ENCODE assay signal across 19 cellular contexts in the genomic region with DNA sequence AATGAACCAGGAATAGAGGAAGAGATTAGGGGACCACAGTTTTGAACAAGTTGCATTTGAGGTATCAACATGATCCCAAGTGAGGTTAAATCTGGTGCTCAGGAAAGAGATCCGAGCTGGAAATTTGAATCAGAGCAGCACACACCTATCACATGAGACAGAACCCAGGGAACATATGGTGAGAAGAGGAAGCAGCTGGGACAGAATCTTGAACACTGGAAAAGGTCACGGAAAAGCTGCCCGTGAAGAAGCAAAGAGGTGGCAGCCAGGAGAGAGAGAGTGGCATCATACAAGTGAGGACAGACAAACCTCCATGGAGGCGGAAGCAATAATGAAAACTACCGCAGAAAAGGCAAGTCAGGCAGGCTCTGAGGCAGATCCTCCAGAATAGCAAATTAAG.
"Had no signal": no experiment of that assay in that cellular context is flagged by ENCODE, and none has a peak within 500 bp of the region (broad histone marks: within the 10 kb centered on the region; RNA-seq: fewer than 3 reads in every experiment).

No MANE protein-coding gene starts in this region.

- H3K36me3 ChIP-seq: adrenal gland, ascending aorta, colonic mucosa, esophagus muscularis mucosa, lower lobe of right lung, sigmoid colon, transverse colon had no signal

- H3K4me3 Mint-ChIP-seq: activated naive CD8-positive, alpha-beta T cell; naive thymus-derived CD4-positive, alpha-beta T cell; neural crest cell; stimulated activated naive B cell treated with anti-CD40 and anti-IgM and Interleukin-4, amounts not matched to agents 10 μg/mL and 1 μg/mL and 100 μg/mL, for 72 hours had no signal

- H3K4me3 ChIP-seq: adrenal gland, ascending aorta, colonic mucosa, esophagus muscularis mucosa, lower lobe of right lung, sigmoid colon, transverse colon had no signal

- H3K9me3 Mint-ChIP-seq: naive thymus-derived CD4-positive, alpha-beta T cell; stimulated activated naive B cell treated with anti-CD40 and anti-IgM and Interleukin-4, amounts not matched to agents 10 μg/mL and 1 μg/mL and 100 μg/mL, for 72 hours had no signal

- H3K27me3 Mint-ChIP-seq: activated naive CD8-positive, alpha-beta T cell; naive thymus-derived CD4-positive, alpha-beta T cell; stimulated activated naive B cell treated with anti-CD40 and anti-IgM and Interleukin-4, amounts not matched to agents 10 μg/mL and 1 μg/mL and 100 μg/mL, for 72 hours had no signal

- H3K27ac Mint-ChIP-seq: activated naive CD8-positive, alpha-beta T cell; naive thymus-derived CD4-positive, alpha-beta T cell; stimulated activated naive B cell treated with anti-CD40 and anti-IgM and Interleukin-4, amounts not matched to agents 10 μg/mL and 1 μg/mL and 100 μg/mL, for 72 hours had no signal

- ATAC-seq: lower lobe of right lung; naive thymus-derived CD4-positive, alpha-beta T cell; stimulated activated naive B cell treated with anti-CD40 and anti-IgM and Interleukin-4, amounts not matched to agents 10 μg/mL and 1 μg/mL and 100 μg/mL, for 72 hours had no signal

- H3K27me3 ChIP-seq: adrenal gland, ascending aorta, colonic mucosa, esophagus muscularis mucosa, sigmoid colon, transverse colon had no signal

- H3K9me3 ChIP-seq: adrenal gland, ascending aorta, colonic mucosa, esophagus muscularis mucosa, lower lobe of right lung, sigmoid colon, transverse colon had no signal

- H3K4me1 Mint-ChIP-seq: neural crest cell had no signal

- H3K4me1 ChIP-seq: colonic mucosa, lower lobe of right lung had no signal

- H3K27ac ChIP-seq: adrenal gland, ascending aorta, colonic mucosa, lower lobe of right lung, sigmoid colon, transverse colon, VCaP had no signal

- DNase-seq: activated CD4-positive, alpha-beta T cell treated with anti-CD3 and anti-CD28 coated beads for 1 hour; activated T-cell treated with anti-CD3 and anti-CD28 coated beads, Interleukin-2, amount 50 U/mL, for 1 hour; adrenal gland; central memory CD4-positive, alpha-beta T cell; colonic mucosa; head of caudate nucleus; lower lobe of right lung; naive thymus-derived CD4-positive, alpha-beta T cell; posterior cingulate gyrus; sigmoid colon; stimulated activated CD4-positive, alpha-beta T cell treated with anti-CD3 and anti-CD28 coated beads, Interleukin-2, amount 100 ng/mL, for 48 hours; stimulated activated CD8-positive, alpha-beta memory T cell treated with anti-CD3 and anti-CD28 coated beads, Interleukin-4, amount 100 ng/mL, for 48 hours; stimulated activated naive B cell treated with anti-CD40 and anti-IgM and Interleukin-4, amounts not matched to agents 10 μg/mL and 1 μg/mL and 100 μg/mL, for 72 hours; transverse colon had no signal
